ENCODE assay signal across 22 cellular contexts in the genomic region with DNA sequence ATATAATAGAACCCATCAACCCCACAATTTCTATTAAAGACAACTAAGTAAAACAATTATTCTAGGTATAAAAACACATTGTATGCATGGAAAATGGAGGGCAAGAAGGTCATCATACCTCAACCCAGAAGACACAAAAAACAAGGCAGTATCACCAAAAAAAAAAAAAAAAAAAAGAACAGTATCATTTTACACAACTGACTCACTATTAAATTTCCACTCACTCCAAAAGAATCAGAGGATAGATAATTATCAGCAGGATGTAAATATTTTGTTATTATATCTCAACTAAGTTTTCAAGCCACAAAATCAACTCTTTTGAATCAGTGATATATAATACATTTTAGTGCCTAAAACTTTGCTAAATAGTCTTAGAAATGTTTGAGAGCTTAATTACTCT. TPM values are rescaled to one million over a fixed set of nuclear protein-coding genes. Genes with fewer than 3 reads are reported as not detected.
DNase-seq lines count a peak whose midpoint lies in the region; ATAC-seq and TF ChIP-seq lines count a peak whose summit lies in the region.
"Had no signal": no experiment of that assay in that cellular context is flagged by ENCODE, and none has a peak within 500 bp of the region (broad histone marks: within the 10 kb centered on the region; RNA-seq: fewer than 3 reads in every experiment).

No MANE protein-coding gene starts in this region.

- ATAC-seq in GM19328 (IDR thresholded peaks at IDR 0.05; ENCODE audit: unreplicated experiment) (no peak), HG03342 (IDR thresholded peaks at IDR 0.05; ENCODE audit: unreplicated experiment) (no peak), HG03457 (IDR thresholded peaks at IDR 0.05; ENCODE audit: unreplicated experiment) (no peak)
- ATAC-seq: GM23338 had no signal

- intact Hi-C loops in OCI-LY7 (cut with micrococcal nuclease; ENCODE audit: unreplicated experiment): no loop called here

- H3K4me3 Mint-ChIP-seq in HFFc6: peak overlapping the region; percentile 78
- H3K4me3 Mint-ChIP-seq: CD4-positive, alpha-beta memory T cell; GM23338; H9 had no signal

- no peaks in the 10 kb centered on the region for H4K20me1 ChIP-seq in OCI-LY7 (ENCODE audit: insufficient read depth, low read length)
- H4K20me1 ChIP-seq: BLaER1 treated with 17β-estradiol and CSF1 and Interleukin-3, amounts not matched to agents 10 nM and 100 nM had no signal

- CTCF ChIA-PET in OCI-LY7 (lab: Charles Lee; ENCODE audit: unreplicated experiment): no interaction called here

- DNase-seq in EH (ENCODE audit: low read depth): peak; percentile 39
- DNase-seq in HFFc6: no peak
- DNase-seq in iris pigment epithelial cell (ENCODE audit: low read depth): peak; percentile 10
- DNase-seq in OCI-LY7 (ENCODE audit: low spot score): no peak
- DNase-seq: AML-193; Caco-2; CD4-positive, alpha-beta memory T cell; H9; NCI-H1092 treated with DMSO at 0.1 percent for 48 hours; NCI-H1436; NCI-H187; NCI-H2081 treated with DMSO at 0.1 percent for 48 hours; NCI-H524; NCI-H748 treated with DMSO at 0.1 percent for 48 hours; RPMI8226; SHP77 had no signal

- H2AFZ ChIP-seq in ACC112 (ENCODE audit: low read length, unreplicated experiment) (no peak overlapping the region), OCI-LY7 (ENCODE audit: low read length) (no peak overlapping the region)
- H2AFZ ChIP-seq: GM23338 had no signal

- no peak overlapping the region for H3K4me2 ChIP-seq in OCI-LY7 (ENCODE audit: low read length)
- H3K4me2 ChIP-seq: GM23338 had no signal

- H3K4me1 Mint-ChIP-seq in HFFc6 (ENCODE audit: low read depth): peaks cover 76% of the 10 kb centered on the region

- H3K4me1 ChIP-seq in ACC112 (ENCODE audit: control insufficient read depth, insufficient read depth, low read length, unreplicated experiment) (peaks cover 60% of the 10 kb centered on the region), OCI-LY7 (ENCODE audit: insufficient read depth, low read length, poor library complexity, severe bottlenecking) (peaks cover 35% of the 10 kb centered on the region)
- H3K4me1 ChIP-seq: Caco-2 had no signal

- H3K9me2 ChIP-seq in OCI-LY7 (ENCODE audit: insufficient read depth, low read length): no peaks in the 10 kb centered on the region

- no peaks in the 10 kb centered on the region for H3K9me3 Mint-ChIP-seq in HFFc6
- H3K9me3 Mint-ChIP-seq: CD4-positive, alpha-beta memory T cell; GM23338; H9 had no signal

- no peaks in the 10 kb centered on the region for H3K27me3 Mint-ChIP-seq in HFFc6 (ENCODE audit: insufficient read depth)
- H3K27me3 Mint-ChIP-seq: CD4-positive, alpha-beta memory T cell had no signal

- no peaks in the 10 kb centered on the region for H3K27me3 ChIP-seq in ACC112 (ENCODE audit: insufficient read depth, low read length)
- H3K27me3 ChIP-seq: BLaER1 treated with 17β-estradiol and CSF1 and Interleukin-3, amounts not matched to agents 10 nM and 100 nM had no signal

- H3K27ac ChIP-seq in ACC112 (ENCODE audit: low read depth, low read length): peak overlapping the region; percentile 57
- H3K27ac ChIP-seq in OCI-LY7 (ENCODE audit: low read depth, low read length, poor library complexity, severe bottlenecking): no peak overlapping the region

- BruUV-seq in OCI-LY7 (replicated peaks; lab: Mats Ljungman, UMichigan): no TSS peak

- no peaks in the 10 kb centered on the region for H3K36me3 ChIP-seq in ACC112 (ENCODE audit: insufficient read depth, low read length)
- peaks cover 11% of the 10 kb centered on the region for H3K36me3 ChIP-seq in OCI-LY7 (ENCODE audit: insufficient read depth, low read length)

- H3K27ac Mint-ChIP-seq in HFFc6: peak overlapping the region; percentile 59
- H3K27ac Mint-ChIP-seq: CD4-positive, alpha-beta memory T cell; GM23338; H9 had no signal

- no peaks in the 10 kb centered on the region for H3K9me3 ChIP-seq in OCI-LY7 (ENCODE audit: low read length)
- H3K9me3 ChIP-seq: BLaER1 treated with 17β-estradiol and CSF1 and Interleukin-3, amounts not matched to agents 10 nM and 100 nM; Caco-2 had no signal

- H3K36me3 Mint-ChIP-seq in HFFc6 (ENCODE audit: low read depth): no peaks in the 10 kb centered on the region; the same call in 1 of the 2 replicates

- TF ChIP-seq CTCF in HFFc6 (IDR thresholded peaks at IDR 0.05) (no peak), OCI-LY7 (conservative IDR thresholded peaks at IDR 0.05; ENCODE audit: low read length) (no peak)

- H3K79me2 ChIP-seq in ACC112 (ENCODE audit: control insufficient read depth, insufficient read depth, low read length, unreplicated experiment) (peaks cover 20% of the 10 kb centered on the region), OCI-LY7 (ENCODE audit: insufficient read depth, low read depth, low read length) (peaks cover 26% of the 10 kb centered on the region; the same call in 1 of the 2 replicates)

- H3K4me3 ChIP-seq in ACC112 (ENCODE audit: low read depth, low read length) (peak overlapping the region; percentile 33; the same call in 1 of the 2 replicates), OCI-LY7 (ENCODE audit: low read depth, low read length, poor library complexity, severe bottlenecking) (no peak overlapping the region)
- H3K4me3 ChIP-seq: BLaER1 treated with 17β-estradiol and CSF1 and Interleukin-3, amounts not matched to agents 10 nM and 100 nM; GM23338 had no signal

- POLR2A ChIA-PET in OCI-LY7 (lab: Charles Lee): interaction anchor here (0.7 kb wide), 1 partner anchor 19 kb away, joined by 5 read pairs; no protein-coding TSS in a partner anchor

RNA-seq across cellular contexts. Expression of a gene that starts 55.0 kb away (rescaled TPM):
- total RNA-seq in HFFc6 (2021; fragmentation: NEBNext Ultra II Directional; extraction: Animal tissue kit (Norgen Biotek cat#: 25700)): 10 to 100 TPM; 32.8 to 37.6 (median 34.8) TPM
- total RNA-seq in OCI-LY7 (2014; rRNA removed; shearing (Covaris generic)): 99.1 and 108 TPM in 2 replicates
- 95.5 and 97.3 TPM in 2 replicates for total RNA-seq in OCI-LY7 (2022)

Comparison
In these comparisons a context has a peak if more than half of its experiments do, and no peak if none do; other contexts are left out.
1. DNase-seq: peak in EH (single experiment) and iris pigment epithelial cell (single experiment); none in HFFc6 (single experiment) and OCI-LY7 (single experiment).